1 cellular context compared by ENCODE assay signal in genomic region chr12:49866859-49867579, GRCh38.
TF ChIP-seq lines count a peak whose summit lies in the region.

No MANE protein-coding gene starts in this region.

TF ChIP-seq in HEK293, 187 proteins besides CTCF, POLR2A, EP300 and RAD21 (continued from another document):
- TF ChIP-seq KLF7 (tag by site-specific recombination; IDR thresholded peaks at IDR 0.05; ENCODE audit: borderline replicate concordance), result 0 out of 2 replicates have a peak, but pooled peaks have one; percentile 8
